ENCODE assay signal across 1 cellular context in the genomic region with DNA sequence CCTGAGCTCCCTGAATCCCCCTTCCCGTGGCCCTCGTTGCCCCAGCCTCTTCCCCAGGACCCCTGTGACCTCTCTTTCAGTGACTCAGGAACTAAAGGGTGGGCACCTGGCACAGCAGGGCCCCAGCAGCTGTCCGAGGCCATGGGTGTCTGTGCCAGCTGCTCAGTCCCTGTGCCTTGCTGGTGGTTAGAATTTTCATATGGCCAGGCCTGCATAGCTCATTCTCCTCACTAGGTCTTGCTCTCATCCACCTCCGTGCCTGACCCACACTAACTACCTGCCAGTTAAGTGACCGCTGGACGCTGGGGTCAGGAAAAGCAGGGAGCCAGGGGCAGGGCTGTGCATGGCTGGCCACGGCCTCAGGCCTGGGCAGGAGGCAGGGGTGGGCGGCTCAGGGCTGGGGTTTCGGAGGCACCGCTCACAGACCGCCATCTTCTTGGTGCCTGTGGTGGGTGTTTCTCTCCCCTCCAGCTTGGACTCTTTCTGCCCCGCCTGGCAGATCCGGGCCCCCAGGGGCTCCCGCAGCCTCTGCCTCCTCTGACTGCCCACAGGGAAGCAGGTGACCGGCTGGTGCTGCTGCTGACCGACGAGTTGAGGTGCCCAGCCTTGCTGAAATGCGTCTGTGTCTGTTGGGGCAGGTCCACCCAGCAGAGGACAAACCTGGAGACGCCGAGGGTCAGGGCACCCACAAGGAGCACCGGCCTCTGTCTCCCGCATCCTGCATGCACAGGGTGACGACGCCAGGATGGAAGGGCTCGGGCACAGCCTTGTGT.
TF ChIP-seq lines count a peak whose summit lies in the region.

No MANE protein-coding gene starts in this region.

TF ChIP-seq in SK-N-SH, 30 proteins besides CTCF, POLR2A, EP300 and RAD21 (continued from another document):
- TF ChIP-seq, protein P1, sequence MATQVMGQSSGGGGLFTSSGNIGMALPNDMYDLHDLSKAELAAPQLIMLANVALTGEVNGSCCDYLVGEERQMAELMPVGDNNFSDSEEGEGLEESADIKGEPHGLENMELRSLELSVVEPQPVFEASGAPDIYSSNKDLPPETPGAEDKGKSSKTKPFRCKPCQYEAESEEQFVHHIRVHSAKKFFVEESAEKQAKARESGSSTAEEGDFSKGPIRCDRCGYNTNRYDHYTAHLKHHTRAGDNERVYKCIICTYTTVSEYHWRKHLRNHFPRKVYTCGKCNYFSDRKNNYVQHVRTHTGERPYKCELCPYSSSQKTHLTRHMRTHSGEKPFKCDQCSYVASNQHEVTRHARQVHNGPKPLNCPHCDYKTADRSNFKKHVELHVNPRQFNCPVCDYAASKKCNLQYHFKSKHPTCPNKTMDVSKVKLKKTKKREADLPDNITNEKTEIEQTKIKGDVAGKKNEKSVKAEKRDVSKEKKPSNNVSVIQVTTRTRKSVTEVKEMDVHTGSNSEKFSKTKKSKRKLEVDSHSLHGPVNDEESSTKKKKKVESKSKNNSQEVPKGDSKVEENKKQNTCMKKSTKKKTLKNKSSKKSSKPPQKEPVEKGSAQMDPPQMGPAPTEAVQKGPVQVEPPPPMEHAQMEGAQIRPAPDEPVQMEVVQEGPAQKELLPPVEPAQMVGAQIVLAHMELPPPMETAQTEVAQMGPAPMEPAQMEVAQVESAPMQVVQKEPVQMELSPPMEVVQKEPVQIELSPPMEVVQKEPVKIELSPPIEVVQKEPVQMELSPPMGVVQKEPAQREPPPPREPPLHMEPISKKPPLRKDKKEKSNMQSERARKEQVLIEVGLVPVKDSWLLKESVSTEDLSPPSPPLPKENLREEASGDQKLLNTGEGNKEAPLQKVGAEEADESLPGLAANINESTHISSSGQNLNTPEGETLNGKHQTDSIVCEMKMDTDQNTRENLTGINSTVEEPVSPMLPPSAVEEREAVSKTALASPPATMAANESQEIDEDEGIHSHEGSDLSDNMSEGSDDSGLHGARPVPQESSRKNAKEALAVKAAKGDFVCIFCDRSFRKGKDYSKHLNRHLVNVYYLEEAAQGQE (IDR thresholded peaks at IDR 0.05; ENCODE audit: low read depth, low read length) = no peak
- TF ChIP-seq, protein P2, sequence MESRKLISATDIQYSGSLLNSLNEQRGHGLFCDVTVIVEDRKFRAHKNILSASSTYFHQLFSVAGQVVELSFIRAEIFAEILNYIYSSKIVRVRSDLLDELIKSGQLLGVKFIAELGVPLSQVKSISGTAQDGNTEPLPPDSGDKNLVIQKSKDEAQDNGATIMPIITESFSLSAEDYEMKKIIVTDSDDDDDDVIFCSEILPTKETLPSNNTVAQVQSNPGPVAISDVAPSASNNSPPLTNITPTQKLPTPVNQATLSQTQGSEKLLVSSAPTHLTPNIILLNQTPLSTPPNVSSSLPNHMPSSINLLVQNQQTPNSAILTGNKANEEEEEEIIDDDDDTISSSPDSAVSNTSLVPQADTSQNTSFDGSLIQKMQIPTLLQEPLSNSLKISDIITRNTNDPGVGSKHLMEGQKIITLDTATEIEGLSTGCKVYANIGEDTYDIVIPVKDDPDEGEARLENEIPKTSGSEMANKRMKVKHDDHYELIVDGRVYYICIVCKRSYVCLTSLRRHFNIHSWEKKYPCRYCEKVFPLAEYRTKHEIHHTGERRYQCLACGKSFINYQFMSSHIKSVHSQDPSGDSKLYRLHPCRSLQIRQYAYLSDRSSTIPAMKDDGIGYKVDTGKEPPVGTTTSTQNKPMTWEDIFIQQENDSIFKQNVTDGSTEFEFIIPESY (IDR thresholded peaks at IDR 0.05; ENCODE audit: borderline replicate concordance, low read depth) = no peak
- TF ChIP-seq MXI1 (IDR thresholded peaks at IDR 0.05; ENCODE audit: low read depth, low read length) (no peak), POLR2AphosphoS5 (IDR thresholded peaks at IDR 0.05; ENCODE audit: low read depth, low read length) (no peak), NRF1 (IDR thresholded peaks at IDR 0.05; ENCODE audit: low read depth, low read length) (no peak), TEAD4 (IDR thresholded peaks at IDR 0.05; ENCODE audit: borderline replicate concordance, insufficient read depth) (no peak), SMC3 (IDR thresholded peaks at IDR 0.05; ENCODE audit: low read depth, low read length) (no peak), TCF12 (IDR thresholded peaks at IDR 0.05) (no peak), FOXM1 (IDR thresholded peaks at IDR 0.05; ENCODE audit: low read depth) (no peak)
